ENCODE assay signal across 8 cellular contexts in the genomic region with DNA sequence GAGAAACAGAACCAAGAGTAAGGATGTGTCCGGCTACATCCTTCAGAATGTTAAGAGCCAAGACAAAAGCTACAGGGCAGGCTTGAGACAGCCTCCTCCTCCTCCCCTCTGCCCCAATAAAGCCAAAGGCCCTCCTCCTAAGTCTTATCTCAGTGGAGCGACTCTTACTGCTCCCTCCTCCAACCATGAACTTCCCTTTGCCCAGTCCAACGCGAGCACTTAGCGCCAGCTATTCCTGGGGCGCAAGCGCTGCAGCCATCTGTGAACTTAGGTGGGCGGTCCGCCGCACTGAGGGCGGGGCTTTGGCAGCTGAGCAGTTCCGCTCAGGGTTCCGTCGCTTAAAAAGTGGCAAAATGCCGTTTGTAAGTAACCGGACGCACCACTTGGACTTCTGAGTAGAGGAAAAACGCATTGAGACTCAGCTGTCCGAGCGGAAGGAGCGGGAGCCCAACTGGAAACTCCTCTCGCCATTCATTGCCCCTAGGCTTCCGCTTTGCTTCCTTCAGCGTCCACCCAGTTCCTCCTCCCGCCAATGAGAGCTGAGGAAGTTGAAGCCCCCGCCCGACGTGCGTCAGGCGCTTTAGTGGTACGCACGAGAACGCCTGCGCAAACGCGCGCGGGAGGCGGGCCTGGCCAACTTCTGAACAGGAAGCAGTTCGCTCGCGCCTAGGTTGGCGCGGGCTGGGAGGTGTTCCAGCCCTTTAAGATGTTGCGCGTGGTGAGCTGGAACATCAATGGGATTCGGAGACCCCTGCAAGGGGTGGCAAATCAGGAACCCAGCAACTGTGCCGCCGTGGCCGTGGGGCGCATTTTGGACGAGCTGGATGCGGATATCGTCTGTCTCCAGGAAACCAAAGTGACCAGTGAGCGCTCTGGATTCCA. TPM values are rescaled to one million over a fixed set of nuclear protein-coding genes. Genes with fewer than 3 reads are reported as not detected.
A peak's percentile ranks its signal among the peaks of the same experiment; 100 is the strongest.
DNase-seq lines count a peak whose midpoint lies in the region; ATAC-seq and TF ChIP-seq lines count a peak whose summit lies in the region.

A gene with protein sequence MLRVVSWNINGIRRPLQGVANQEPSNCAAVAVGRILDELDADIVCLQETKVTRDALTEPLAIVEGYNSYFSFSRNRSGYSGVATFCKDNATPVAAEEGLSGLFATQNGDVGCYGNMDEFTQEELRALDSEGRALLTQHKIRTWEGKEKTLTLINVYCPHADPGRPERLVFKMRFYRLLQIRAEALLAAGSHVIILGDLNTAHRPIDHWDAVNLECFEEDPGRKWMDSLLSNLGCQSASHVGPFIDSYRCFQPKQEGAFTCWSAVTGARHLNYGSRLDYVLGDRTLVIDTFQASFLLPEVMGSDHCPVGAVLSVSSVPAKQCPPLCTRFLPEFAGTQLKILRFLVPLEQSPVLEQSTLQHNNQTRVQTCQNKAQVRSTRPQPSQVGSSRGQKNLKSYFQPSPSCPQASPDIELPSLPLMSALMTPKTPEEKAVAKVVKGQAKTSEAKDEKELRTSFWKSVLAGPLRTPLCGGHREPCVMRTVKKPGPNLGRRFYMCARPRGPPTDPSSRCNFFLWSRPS (plus strand): TSS at position 647 of the 882 bp plus-strand sequence. CDS start 60 bp downstream, at position 707.

- peak within 1 kb of the TSS; percentile 91 to 94 (median 92) for H3K27ac Mint-ChIP-seq in IgD-negative memory B cell

- H3K4me3 Mint-ChIP-seq in IgD-negative memory B cell: peak within 1 kb of the TSS; percentile 91 to 97 (median 94)

- peaks cover 4% of the 10 kb centered on the region for H3K27me3 Mint-ChIP-seq in IgD-negative memory B cell

- H3K36me3 Mint-ChIP-seq in IgD-negative memory B cell: peaks cover 7% of the 10 kb centered on the region

- no peaks in the 10 kb centered on the region for H3K27me3 ChIP-seq in mononuclear cell (ENCODE audit: insufficient read depth, low read length)

- peak; percentile 84 for DNase-seq in DMS 273 treated with DMSO at 0.1 percent for 48 hours (lab: John Stamatoyannopoulos, UW)
- peak; percentile 98 for DNase-seq in OCI-M2 (lab: John Stamatoyannopoulos, UW; ENCODE audit: unreplicated experiment)
- peak; percentile 74 for DNase-seq in activated T-cell treated with anti-CD3 and anti-CD28 coated beads for 4 hours
- DNase-seq in epithelial cell of esophagus (ENCODE audit: low read depth): peak; percentile 94
- peak; percentile 44 to 74 for DNase-seq in stimulated activated CD8-positive, alpha-beta memory T cell treated with anti-CD3 and anti-CD28 coated beads, Interleukin-4, amount 100 ng/mL, for 1 hour (ENCODE audit: low read depth in 2 of 2, low spot score in 1 of 2)

- no peaks in the 10 kb centered on the region for H3K9me3 Mint-ChIP-seq in IgD-negative memory B cell

- H3K4me1 ChIP-seq in mononuclear cell (ENCODE audit: insufficient read depth, low read length): peaks cover 21% of the 10 kb centered on the region

- H3K4me3 ChIP-seq in epithelial cell of esophagus (ENCODE audit: low read length) (peak within 1 kb of the TSS; percentile 83), mononuclear cell (ENCODE audit: low read length) (peak within 1 kb of the TSS; percentile 71)

- peaks cover 4 to 9% (median 9%) of the 10 kb centered on the region in 3 donors for H3K4me1 Mint-ChIP-seq in IgD-negative memory B cell

- ATAC-seq in GM21529 (IDR thresholded peaks at IDR 0.05; ENCODE audit: unreplicated experiment): peak; percentile 93

- no peaks in the 10 kb centered on the region for H3K9me3 ChIP-seq in mononuclear cell (ENCODE audit: low read depth, low read length)

- TF ChIP-seq CTCF in epithelial cell of esophagus (IDR thresholded peaks at IDR 0.05; ENCODE audit: insufficient read depth, low read depth, low read length, missing control alignments): no peak

RNA-seq across cellular contexts. Expression of the gene that starts here (rescaled TPM):
- 22.9 TPM for polyA plus RNA-seq in IgD-negative memory B cell
- 4.4 TPM for total RNA-seq in mononuclear cell

Comparison
In these comparisons a context has a peak if more than half of its experiments do, and no peak if none do; other contexts are left out.
1. Peak in every context shown above with its lines: DNase-seq, ATAC-seq and H3K4me3 ChIP-seq.